In the genomic region with DNA sequence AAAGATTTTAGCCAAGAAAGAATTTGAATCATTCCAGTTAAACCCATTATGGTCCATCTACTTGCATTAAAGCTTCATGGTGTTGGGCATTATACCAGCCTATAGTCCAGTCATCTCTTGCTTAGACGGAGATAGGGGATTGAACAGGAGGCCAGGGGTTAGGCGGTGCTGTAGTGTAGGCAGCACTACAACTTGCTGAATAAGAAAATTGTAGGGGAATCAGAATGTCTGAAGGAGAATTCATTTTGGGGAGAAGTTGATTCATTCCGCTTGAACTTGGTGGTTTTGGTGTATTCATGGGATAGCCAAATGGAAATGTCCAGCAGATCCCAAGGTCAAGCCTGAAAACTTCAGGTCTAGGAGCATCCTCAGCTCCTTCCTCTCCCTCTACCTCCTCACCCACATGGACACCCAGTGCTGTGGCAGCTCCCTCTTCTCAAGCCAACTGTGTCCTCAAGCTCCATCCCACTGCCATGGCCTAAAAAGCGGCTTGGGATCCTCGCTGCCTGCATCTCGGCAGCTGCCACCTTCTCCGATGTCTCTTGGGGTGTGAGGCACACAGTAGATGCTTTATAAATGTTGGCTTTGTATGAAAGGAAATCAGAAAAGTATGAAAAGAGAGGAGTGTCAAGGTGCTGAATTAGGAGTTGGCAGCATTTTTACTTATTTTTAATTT, we compare ENCODE assay signal across 22 cellular contexts.
"Had no signal": no experiment of that assay in that cellular context is flagged by ENCODE, and none has a peak within 500 bp of the region (broad histone marks: within the 10 kb centered on the region; RNA-seq: fewer than 3 reads in every experiment).

No MANE protein-coding gene starts in this region.

- ATAC-seq: HepG2 had no signal

- H3K4me1 ChIP-seq: SJSA1 had no signal

- H3K9me3 ChIP-seq: MG63 had no signal

- H3K36me3 ChIP-seq: MG63, SJSA1 had no signal

- DNase-seq: KBM-7, MG63, NCI-H1092, NCI-H1105 treated with DMSO at 0.1 percent for 48 hours, NCI-H1417 treated with DMSO at 0.1 percent for 48 hours, NCI-H146, NCI-H1694 treated with DMSO at 0.1 percent for 48 hours, NCI-H1930, NCI-H2081, NCI-H2107, NCI-H2227 treated with DMSO at 0.1 percent for 48 hours, NCI-H524 treated with DMSO at 0.1 percent for 48 hours, NCI-H69, NCI-H774, Right ventricle myocardium superior, RPMI8226, SIG-M5 had no signal

- H3K36me3 Mint-ChIP-seq: IgD-negative memory B cell had no signal

- H3K4me3 ChIP-seq: MG63, SJSA1, SK-N-MC had no signal

- H3K27ac Mint-ChIP-seq: IgD-negative memory B cell had no signal

- H3K27ac ChIP-seq: SJSA1, SK-N-MC had no signal

- FAIRE-seq: HepG2, RCC 7860 had no signal

- H3K27me3 ChIP-seq: MG63 had no signal
